ENCODE assay signal across 26 cellular contexts in genomic region chr2:126905991-126906390, GRCh38. TPM values are rescaled to one million over a fixed set of nuclear protein-coding genes. Genes with fewer than 3 reads are reported as not detected.
DNase-seq lines count a peak whose midpoint lies in the region; ATAC-seq and TF ChIP-seq lines count a peak whose summit lies in the region.
"Had no signal": no experiment of that assay in that cellular context is flagged by ENCODE, and none has a peak within 500 bp of the region (broad histone marks: within the 10 kb centered on the region; RNA-seq: fewer than 3 reads in every experiment).

No MANE protein-coding gene starts in this region.

- no peaks in the 10 kb centered on the region for H4K20me1 ChIP-seq in hepatocyte (ENCODE audit: insufficient read depth, poor library complexity, severe bottlenecking)

- H3K4me2 ChIP-seq in hepatocyte = no peak overlapping the region
- H3K4me2 ChIP-seq: GM23338, KMS-11, PC-9 had no signal

- H3K9me2 ChIP-seq in hepatocyte (replicated peaks; ENCODE audit: insufficient read depth) = no peaks in the 10 kb centered on the region

- peaks cover 11% of the 10 kb centered on the region for H3K9me3 Mint-ChIP-seq in memory B cell
- peaks cover 17% of the 10 kb centered on the region for H3K9me3 Mint-ChIP-seq in type B pancreatic cell

- ATAC-seq in left cardiac atrium (no peak), memory B cell (ENCODE audit: low read depth) (no peak), left colon (no peak)
- ATAC-seq: GM23338 had no signal

- H3K27me3 ChIP-seq in right atrium auricular region (no peaks in the 10 kb centered on the region), hepatocyte (peaks cover 5% of the 10 kb centered on the region)

- H3K36me3 Mint-ChIP-seq in memory B cell (peaks cover 7% of the 10 kb centered on the region), type B pancreatic cell (no peaks in the 10 kb centered on the region)
- H3K36me3 Mint-ChIP-seq: CD8-positive, alpha-beta memory T cell had no signal

- H3K4me1 Mint-ChIP-seq in memory B cell = peaks cover 4% of the 10 kb centered on the region
- peaks cover 18% of the 10 kb centered on the region for H3K4me1 Mint-ChIP-seq in type B pancreatic cell (ENCODE audit: unreplicated experiment)

- H2AFZ ChIP-seq in hepatocyte = no peak overlapping the region
- H2AFZ ChIP-seq: GM23338, PC-9 had no signal

- H3K79me2 ChIP-seq in hepatocyte = no peaks in the 10 kb centered on the region

- TF ChIP-seq CTCF in right atrium auricular region (IDR thresholded peaks at IDR 0.05) (no peak), coronary artery (IDR thresholded peaks at IDR 0.05) (no peak), type B pancreatic cell (conservative IDR thresholded peaks at IDR 0.05) (no peak), hepatocyte (IDR thresholded peaks at IDR 0.05; ENCODE audit: poor library complexity) (no peak)

- 95% methylated on average over 5 of the region's 5 CpGs for WGBS in hepatocyte (ENCODE audit: low lambda C conversion rate, missing lambda C conversion rate)

- peaks cover 0 to 15% of the 10 kb centered on the region in 2 donors for H3K9me3 ChIP-seq in right atrium auricular region
- H3K9me3 ChIP-seq in hepatocyte (ENCODE audit: low read depth) = no peaks in the 10 kb centered on the region

- H3K27me3 Mint-ChIP-seq in memory B cell = peaks cover 31% of the 10 kb centered on the region
- peaks cover 11% of the 10 kb centered on the region for H3K27me3 Mint-ChIP-seq in type B pancreatic cell

- H3K4me3 ChIP-seq in right atrium auricular region = no peak overlapping the region
- H3K4me3 ChIP-seq in coronary artery = no peak overlapping the region
- no peak overlapping the region for H3K4me3 ChIP-seq in hepatocyte
- H3K4me3 ChIP-seq: GM23338, PC-9 had no signal

- no peaks in the 10 kb centered on the region for H3K36me3 ChIP-seq in right atrium auricular region
- H3K36me3 ChIP-seq in hepatocyte (replicated peaks; ENCODE audit: insufficient read depth, low read depth) = no peaks in the 10 kb centered on the region

- H3K4me1 ChIP-seq in right atrium auricular region (no peaks in the 10 kb centered on the region), hepatocyte (ENCODE audit: insufficient read depth) (peaks cover 4% of the 10 kb centered on the region)

- peak overlapping the region; percentile 43 for H3K27ac Mint-ChIP-seq in memory B cell
- no peak overlapping the region for H3K27ac Mint-ChIP-seq in type B pancreatic cell
- H3K27ac Mint-ChIP-seq: CD8-positive, alpha-beta memory T cell; GM23338 had no signal

- intact Hi-C loops in left cardiac atrium (cut with DNase I) (no loop called here), left colon (cut with DNase I, micrococcal nuclease) (no loop called here)

- no peak overlapping the region for H3K4me3 Mint-ChIP-seq in memory B cell
- H3K4me3 Mint-ChIP-seq in type B pancreatic cell = no peak overlapping the region
- H3K4me3 Mint-ChIP-seq: CD8-positive, alpha-beta memory T cell; GM23338 had no signal

- DNase-seq in right atrium auricular region (ENCODE audit: low spot score) (peak; percentile 9), left cardiac atrium (no peak), coronary artery (ENCODE audit: low spot score) (peak; percentile 21), memory B cell (ENCODE audit: low spot score in 2 of 2) (no peak), type B pancreatic cell (ENCODE audit: extremely low spot score, unreplicated experiment) (peak; percentile 18), hepatocyte (ENCODE audit: low spot score) (no peak), NCI-H146 (lab: John Stamatoyannopoulos, UW) (no peak), left colon (no peak)
- DNase-seq: AML-193; C1 segment of cervical spinal cord; Calu3; CD8-positive, alpha-beta memory T cell; DMS153; HCEC 1CT; IMR-90; NCI-H1694 treated with DMSO at 0.1 percent for 48 hours; NCI-H446; NCI-H526; PC-9; SIG-M5 had no signal

- H3K27ac ChIP-seq in right atrium auricular region = no peak overlapping the region
- H3K27ac ChIP-seq in coronary artery = no peak overlapping the region
- no peak overlapping the region for H3K27ac ChIP-seq in hepatocyte
- H3K27ac ChIP-seq: KMS-11, PC-9, RWPE1 had no signal

RNA-seq across cellular contexts. Expression of gene TEX51, which starts 7.3 kb away (rescaled TPM):
- total RNA-seq in right atrium auricular region (not detected), left cardiac atrium (not detected), type B pancreatic cell (ENCODE audit: low replicate concordance) (not detected in 2 replicates), hepatocyte (not detected in 2 replicates), left colon (not detected)
- not detected in 2 replicates for polyA plus RNA-seq in hepatocyte
- total RNA-seq: A172; Calu3; CD8-positive, alpha-beta memory T cell; Daoy; GM23338; IMR-90; PC-9 had no signal
- polyA plus RNA-seq: AG04450; CD8-positive, alpha-beta memory T cell; GM23338; IMR-90 had no signal

Comparison
In these comparisons a context has a peak if more than half of its experiments do, and no peak if none do; other contexts are left out.
1. DNase-seq: peak in right atrium auricular region (single experiment), coronary artery (single experiment) and type B pancreatic cell (single experiment); none in left cardiac atrium (single experiment), memory B cell (0 of 2), hepatocyte (single experiment), NCI-H146 (single experiment) and left colon (0 of 2).